1 cellular context compared by ENCODE assay signal in genomic region chr13:79353698-79354097, GRCh38.
TF ChIP-seq lines count a peak whose summit lies in the region.

No MANE protein-coding gene starts in this region.

TF ChIP-seq in endothelial cell of umbilical vein, 7 proteins besides CTCF, POLR2A, EP300 and RAD21 (continued from another document):
- TF ChIP-seq, protein P1, sequence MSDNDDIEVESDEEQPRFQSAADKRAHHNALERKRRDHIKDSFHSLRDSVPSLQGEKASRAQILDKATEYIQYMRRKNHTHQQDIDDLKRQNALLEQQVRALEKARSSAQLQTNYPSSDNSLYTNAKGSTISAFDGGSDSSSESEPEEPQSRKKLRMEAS (IDR thresholded peaks at IDR 0.05; ENCODE audit: insufficient read depth, insufficient read length) = no peak
